In genomic region chr11:33344611-33345010, GRCh38 we compare ENCODE assay signal across 2 cellular contexts.
TF ChIP-seq lines count a peak whose summit lies in the region.

No MANE protein-coding gene starts in this region.

TF ChIP-seq in IMR-90, 13 proteins besides CTCF, POLR2A, EP300 and RAD21:
- no peak for TF ChIP-seq USF2 (IDR thresholded peaks at IDR 0.05; ENCODE audit: low read depth, low read length)
- TF ChIP-seq MAFK (IDR thresholded peaks at IDR 0.05; ENCODE audit: low read depth, low read length) = no peak
- no peak for TF ChIP-seq CHD1 (IDR thresholded peaks at IDR 0.05; ENCODE audit: low read depth, low read length)
- no peak for TF ChIP-seq MXI1 (IDR thresholded peaks at IDR 0.05; ENCODE audit: borderline replicate concordance, low read depth, low read length)
- TF ChIP-seq BHLHE40 (IDR thresholded peaks at IDR 0.05; ENCODE audit: low read depth, low read length) = no peak
- TF ChIP-seq ELK1 (IDR thresholded peaks at IDR 0.05; ENCODE audit: borderline replicate concordance, low read depth, low read length) = no peak
- TF ChIP-seq MAZ (IDR thresholded peaks at IDR 0.05; ENCODE audit: borderline replicate concordance, low read depth, low read length) = no peak
- no peak for TF ChIP-seq FOS (IDR thresholded peaks at IDR 0.05; ENCODE audit: low read depth, low read length)
- TF ChIP-seq SMC3 (IDR thresholded peaks at IDR 0.05; ENCODE audit: low read depth, low read length) = no peak
- no peak for TF ChIP-seq CEBPB (IDR thresholded peaks at IDR 0.05; ENCODE audit: low read depth, low read length)
- TF ChIP-seq RFX5 (IDR thresholded peaks at IDR 0.05; ENCODE audit: low read depth, low read length) = no peak
- no peak for TF ChIP-seq RCOR1 (IDR thresholded peaks at IDR 0.05; ENCODE audit: insufficient replicate concordance, low read length)
- TF ChIP-seq NFE2L2 (IDR thresholded peaks at IDR 0.05; ENCODE audit: low read depth, low read length) = no peak
TF ChIP-seq in IMR-90: peak in this region for 0.

TF ChIP-seq in WTC11, 78 proteins besides CTCF, POLR2A, EP300 and RAD21:
- no peak for TF ChIP-seq JUN (CRISPR knock-in tag; IDR thresholded peaks at IDR 0.05)
- no peak for TF ChIP-seq AR (CRISPR knock-in tag; IDR thresholded peaks at IDR 0.05)
- no peak for TF ChIP-seq ETV6 (CRISPR knock-in tag; IDR thresholded peaks at IDR 0.05)
- TF ChIP-seq TP53 (CRISPR knock-in tag; IDR thresholded peaks at IDR 0.05) = no peak
- no peak for TF ChIP-seq TEAD4 (CRISPR knock-in tag; IDR thresholded peaks at IDR 0.05)
- TF ChIP-seq CREB1 (CRISPR knock-in tag; IDR thresholded peaks at IDR 0.05) = no peak
- no peak for TF ChIP-seq ATF2 (CRISPR knock-in tag; IDR thresholded peaks at IDR 0.05; ENCODE audit: borderline replicate concordance, low read depth)
- TF ChIP-seq USF2 (CRISPR knock-in tag; IDR thresholded peaks at IDR 0.05) = no peak
- TF ChIP-seq TEAD1 (CRISPR knock-in tag; IDR thresholded peaks at IDR 0.05) = no peak
- TF ChIP-seq ARID4B (CRISPR knock-in tag; IDR thresholded peaks at IDR 0.05; ENCODE audit: borderline replicate concordance) = no peak
- TF ChIP-seq NR2C2 (CRISPR knock-in tag; IDR thresholded peaks at IDR 0.05) = no peak
- no peak for TF ChIP-seq GTF2I (CRISPR knock-in tag; conservative IDR thresholded peaks at IDR 0.05)
- no peak for TF ChIP-seq NFATC4 (CRISPR knock-in tag; IDR thresholded peaks at IDR 0.05)
- no peak for TF ChIP-seq E2F5 (CRISPR knock-in tag; IDR thresholded peaks at IDR 0.05)
